In genomic region chr7:2376351-2377154, GRCh38 we compare ENCODE assay signal across 24 cellular contexts. TPM values are rescaled to one million over a fixed set of nuclear protein-coding genes. Genes with fewer than 3 reads are reported as not detected.
DNase-seq lines count a peak whose midpoint lies in the region; ATAC-seq and TF ChIP-seq lines count a peak whose summit lies in the region.
"Had no signal": no experiment of that assay in that cellular context is flagged by ENCODE, and none has a peak within 500 bp of the region (broad histone marks: within the 10 kb centered on the region; RNA-seq: fewer than 3 reads in every experiment).

No MANE protein-coding gene starts in this region.

- 67 to 85% (median 74%) methylated on average over 12 to 27 of the region's 27 CpGs for WGBS in adrenal gland, 4 donors
- WGBS in testis, 2 donors: 74 to 76% methylated on average over 27 of the region's 27 CpGs

- peaks cover 0 to 8% of the 10 kb centered on the region in 2 donors for H3K4me1 ChIP-seq in adrenal gland (replicated peaks in 1 of 2)
- H3K4me1 ChIP-seq in testis: peaks cover 16% of the 10 kb centered on the region
- H3K4me1 ChIP-seq: BE2C, transverse colon had no signal

- DNase-seq in left ventricle myocardium superior: no peak
- no peak for DNase-seq in cardiac septum (ENCODE audit: low spot score)
- peak in 5 of 7 donors; percentile 34 to 72 (median 62) for DNase-seq in adrenal gland
- DNase-seq in head of caudate nucleus: peak in 39 of 42 donors; percentile 30 to 86 (median 61)
- peak; percentile 86 for DNase-seq in testis
- no peak for DNase-seq in stimulated activated naive CD4-positive, alpha-beta T cell treated with Interleukin-2 at 50 U/mL for 16 hours (lab: John Stamatoyannopoulos, UW)
- DNase-seq: ACHN; activated CD4-positive, alpha-beta T cell treated with anti-CD3 and anti-CD28 coated beads, Interleukin-2, amount 50 U/mL, for 48 hours; activated CD8-positive, alpha-beta memory T cell treated with anti-CD3 and anti-CD28 coated beads, Interleukin-2, amount 50 U/mL, for 4 hours; activated naive CD4-positive, alpha-beta T cell treated with Interleukin-2 at 50 U/mL for 16 hours; amygdala; BE2C; CD8-positive, alpha-beta memory T cell; DMS153; effector CD4-positive, alpha-beta T cell; hippocampal formation; NCI-H146; NCI-H446 treated with DMSO at 0.1 percent for 48 hours; NCI-H82; stimulated activated CD8-positive, alpha-beta memory T cell treated with anti-CD3 and anti-CD28 coated beads, Interleukin-4, amount 100 ng/mL, for 48 hours; transverse colon had no signal

- no peaks in the 10 kb centered on the region for H3K9me3 ChIP-seq in adrenal gland (replicated peaks in 1 of 3)
- no peaks in the 10 kb centered on the region for H3K9me3 ChIP-seq in testis
- H3K9me3 ChIP-seq: BE2C, transverse colon had no signal

- TF ChIP-seq CTCF in adrenal gland (IDR thresholded peaks at IDR 0.05) (no peak), testis (IDR thresholded peaks at IDR 0.05) (no peak)

- H3K27ac ChIP-seq in adrenal gland: peak overlapping the region in 1 of 5 donors; percentile 6
- H3K27ac ChIP-seq in testis: peak overlapping the region; percentile 51 to 56
- H3K27ac ChIP-seq: transverse colon had no signal

- H3K4me3 ChIP-seq in adrenal gland: no peak overlapping the region
- H3K4me3 ChIP-seq in testis: no peak overlapping the region
- H3K4me3 ChIP-seq: transverse colon had no signal

- intact Hi-C loops in left ventricle myocardium superior (cut with micrococcal nuclease) (no loop called here), cardiac septum (cut with DNase I) (no loop called here), adrenal gland (cut with DNase I) (no loop called here), head of caudate nucleus (cut with DNase I) (no loop called here), testis (cut with DNase I; ENCODE audit: low total_unique reads) (no loop called here)

- H3K27me3 ChIP-seq in adrenal gland (no peaks in the 10 kb centered on the region), testis (no peaks in the 10 kb centered on the region)
- H3K27me3 ChIP-seq: BE2C, transverse colon had no signal

- ATAC-seq in left ventricle myocardium superior (peak; percentile 27), HG03095 (IDR thresholded peaks at IDR 0.05; ENCODE audit: unreplicated experiment) (no peak), GM21723 (IDR thresholded peaks at IDR 0.05; ENCODE audit: unreplicated experiment) (no peak)
- ATAC-seq: WTC11 had no signal

- H3K36me3 ChIP-seq in adrenal gland (replicated peaks in 1 of 2) (peaks cover 0 to 91% of the 10 kb centered on the region in 2 donors), testis (ENCODE audit: low read depth, missing control alignments) (no peaks in the 10 kb centered on the region)

- TF ChIP-seq POLR2A in adrenal gland (IDR thresholded peaks at IDR 0.05) (no peak), testis (IDR thresholded peaks at IDR 0.05) (no peak)

RNA-seq across cellular contexts. Expression of gene EIF3B, which starts 21.9 kb away (rescaled TPM):
- total RNA-seq in left ventricle myocardium superior: 79.0 TPM
- 64.9 TPM for total RNA-seq in cardiac septum
- total RNA-seq in adrenal gland: 100 to 1,000 TPM in 6 of 8 donors, 10 to 100 TPM in 2; 81.4 to 149 (median 110) TPM
- 100 to 1,000 TPM; 107 to 183 (median 107) TPM for polyA plus RNA-seq in adrenal gland
- total RNA-seq in testis: 100 to 1,000 TPM; 237 to 263 TPM
- polyA plus RNA-seq in testis (ENCODE audit: insufficient read depth, low read depth, low replicate concordance): 165 TPM

RNA-seq across cellular contexts. Expression of gene CHST12, which starts 26.9 kb away (rescaled TPM):
- total RNA-seq in left ventricle myocardium superior: 15.1 TPM
- total RNA-seq in cardiac septum: 13.8 TPM
- 10 to 100 TPM; 10.1 to 31.2 (median 21.4) TPM for total RNA-seq in adrenal gland
- 10 to 100 TPM in 2 of 3 donors, 1 to 10 TPM in 1; 2.5 to 22.3 (median 17.5) TPM for polyA plus RNA-seq in adrenal gland
- total RNA-seq in testis: 10 to 100 TPM; 42.0 to 42.1 TPM
- 15.3 TPM for polyA plus RNA-seq in testis (ENCODE audit: insufficient read depth, low read depth, low replicate concordance)

Comparison
In these comparisons a context has a peak if more than half of its experiments do, and no peak if none do; other contexts are left out.
1. DNase-seq: peak in adrenal gland (5 of 7), head of caudate nucleus (39 of 42) and testis (single experiment); none in left ventricle myocardium superior (single experiment), cardiac septum (single experiment) and stimulated activated naive CD4-positive, alpha-beta T cell treated with Interleukin-2 at 50 U/mL for 16 hours (single experiment).